ENCODE assay signal across 18 cellular contexts in the genomic region with DNA sequence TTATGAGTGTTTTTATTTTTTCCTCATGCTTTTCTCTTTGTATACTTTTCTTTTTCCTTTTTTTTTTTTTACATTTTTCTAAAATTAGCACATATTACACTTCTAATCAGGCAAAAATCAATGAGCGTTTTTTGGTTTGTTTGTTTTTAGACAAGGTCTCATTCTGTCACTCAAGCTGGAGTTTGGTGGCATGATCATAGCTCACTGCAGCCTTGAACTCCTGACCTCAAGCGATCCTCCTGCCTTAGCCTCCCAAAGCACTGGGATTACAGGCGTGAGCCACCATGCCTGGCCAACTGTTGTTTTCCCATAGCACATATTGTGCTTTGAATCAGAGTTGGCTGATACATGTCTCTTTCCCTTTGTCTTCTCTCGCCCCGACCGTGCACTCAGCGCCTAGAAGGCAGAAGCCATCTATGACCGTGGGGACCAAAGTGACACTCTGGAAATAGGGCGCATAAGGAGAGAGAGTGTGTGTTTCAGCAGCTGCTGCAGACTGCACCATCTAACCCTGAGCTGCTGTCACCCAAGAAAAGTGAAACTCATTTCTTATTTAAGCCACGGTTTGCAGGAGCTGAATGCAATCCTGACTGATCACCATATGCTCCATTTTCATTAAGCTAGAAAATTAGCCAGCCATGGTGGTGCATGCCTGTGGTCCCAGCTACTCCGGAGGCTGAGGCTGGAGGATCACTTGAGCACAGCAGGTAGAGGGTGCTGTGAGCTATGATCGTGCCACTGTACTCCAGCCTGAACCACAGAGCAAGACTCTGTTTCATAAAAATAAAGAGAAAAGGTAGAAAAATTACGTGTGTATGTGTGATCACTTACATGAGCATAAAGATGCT. TPM values are rescaled to one million over a fixed set of nuclear protein-coding genes. Genes with fewer than 3 reads are reported as not detected.
DNase-seq lines count a peak whose midpoint lies in the region; ATAC-seq and TF ChIP-seq lines count a peak whose summit lies in the region.
"Had no signal": no experiment of that assay in that cellular context is flagged by ENCODE, and none has a peak within 500 bp of the region (broad histone marks: within the 10 kb centered on the region; RNA-seq: fewer than 3 reads in every experiment).

No MANE protein-coding gene starts in this region.

- H3K36me3 Mint-ChIP-seq in T-cell: no peaks in the 10 kb centered on the region
- no peaks in the 10 kb centered on the region for H3K36me3 Mint-ChIP-seq in dendritic cell treated with granulocyte-macrophage colony-stimulating factor and Interleukin-4, amounts not matched to agents 40 ng/mL and 50 ng/mL, for 4 days (ENCODE audit: low read depth)
- no peaks in the 10 kb centered on the region for H3K36me3 Mint-ChIP-seq in activated CD4-positive, alpha-beta memory T cell treated with anti-CD3 and anti-CD28 coated beads, Interleukin-2, amount 10 ng/mL, durations not matched to agents 7 days and 5 days (ENCODE audit: low read depth)

- H3K9me3 ChIP-seq in BLaER1 treated with 17β-estradiol and CSF1 and Interleukin-3, amounts not matched to agents 10 nM and 100 nM (replicated peaks in 1 of 11): no peaks in the 10 kb centered on the region
- H3K9me3 ChIP-seq: adrenal gland, suprapubic skin had no signal

- ATAC-seq in T-cell (replicated peaks in 1 of 4) (no peak), omental fat pad (ENCODE audit: low FRiP score) (no peak), GM18868 (IDR thresholded peaks at IDR 0.05; ENCODE audit: unreplicated experiment) (no peak)
- ATAC-seq: SK-N-SH treated with all-trans-retinoic acid at 6 μM for 48 hours had no signal

- no peaks in the 10 kb centered on the region for H3K9me3 Mint-ChIP-seq in T-cell
- H3K9me3 Mint-ChIP-seq in dendritic cell treated with granulocyte-macrophage colony-stimulating factor and Interleukin-4, amounts not matched to agents 40 ng/mL and 50 ng/mL, for 4 days: no peaks in the 10 kb centered on the region
- no peaks in the 10 kb centered on the region for H3K9me3 Mint-ChIP-seq in activated CD4-positive, alpha-beta memory T cell treated with anti-CD3 and anti-CD28 coated beads, Interleukin-2, amount 10 ng/mL, durations not matched to agents 7 days and 5 days

- POLR2A ChIA-PET in T-cell (lab: Charles Lee): no interaction called here
- POLR2A ChIA-PET in activated CD4-positive, alpha-beta memory T cell treated with anti-CD3 and anti-CD28 coated beads, Interleukin-2, amount 10 ng/mL, durations not matched to agents 7 days and 5 days (lab: Charles Lee): no interaction called here

- peak overlapping the region in 3 of 11 experiments; percentile 7 to 62 (median 59); a peak in 3 of 22 replicates for H3K9ac ChIP-seq in BLaER1 treated with 17β-estradiol and CSF1 and Interleukin-3, amounts not matched to agents 10 nM and 100 nM

- CTCF ChIA-PET in T-cell (lab: Charles Lee): interaction anchor here (0.5 to 0.7 kb wide), 2 partner anchors 9 to 58 kb away, joined by 3 to 4 read pairs; no protein-coding TSS in a partner anchor
- CTCF ChIA-PET in activated CD4-positive, alpha-beta memory T cell treated with anti-CD3 and anti-CD28 coated beads, Interleukin-2, amount 10 ng/mL, durations not matched to agents 7 days and 5 days (lab: Charles Lee): no interaction called here

- H3K27me3 Mint-ChIP-seq in T-cell: no peaks in the 10 kb centered on the region
- H3K27me3 Mint-ChIP-seq in dendritic cell treated with granulocyte-macrophage colony-stimulating factor and Interleukin-4, amounts not matched to agents 40 ng/mL and 50 ng/mL, for 4 days: peaks cover 5% of the 10 kb centered on the region
- no peaks in the 10 kb centered on the region for H3K27me3 Mint-ChIP-seq in activated CD4-positive, alpha-beta memory T cell treated with anti-CD3 and anti-CD28 coated beads, Interleukin-2, amount 10 ng/mL, durations not matched to agents 7 days and 5 days

- peak overlapping the region in 7 of 11 experiments; percentile 65 to 85 (median 79); a peak in 11 of 22 replicates for H3K27ac ChIP-seq in BLaER1 treated with 17β-estradiol and CSF1 and Interleukin-3, amounts not matched to agents 10 nM and 100 nM
- H3K27ac ChIP-seq: hepatocyte, suprapubic skin had no signal

- DNase-seq in GM12864 (ENCODE audit: low read depth) (no peak), T-cell (no peak), omental fat pad (ENCODE audit: low spot score) (no peak)
- no peak for DNase-seq in activated CD4-positive, alpha-beta memory T cell treated with anti-CD3 and anti-CD28 coated beads, Interleukin-2, amount 10 ng/mL, durations not matched to agents 7 days and 5 days
- DNase-seq: activated CD8-positive, alpha-beta memory T cell treated with anti-CD3 and anti-CD28 coated beads, Interleukin-2, amount 50 U/mL, for 4 hours; adrenal gland; AML-193; caudate nucleus; effector memory CD4-positive, alpha-beta T cell; kidney; NCI-H2029; NCI-H524 treated with DMSO at 0.1 percent for 48 hours had no signal

- H3K4me2 ChIP-seq in BLaER1 treated with 17β-estradiol and CSF1 and Interleukin-3, amounts not matched to agents 10 nM and 100 nM: peak overlapping the region; percentile 79 to 98 (median 88)
- H3K4me2 ChIP-seq: hepatocyte had no signal

- peaks cover 32 to 74% (median 59%) of the 10 kb centered on the region in 10 experiments for H3K4me1 ChIP-seq in BLaER1 treated with 17β-estradiol and CSF1 and Interleukin-3, amounts not matched to agents 10 nM and 100 nM
- H3K4me1 ChIP-seq: adrenal gland had no signal

- no peaks in the 10 kb centered on the region for H3K36me3 ChIP-seq in BLaER1 treated with 17β-estradiol and CSF1 and Interleukin-3, amounts not matched to agents 10 nM and 100 nM
- H3K36me3 ChIP-seq: adrenal gland, suprapubic skin had no signal

- peak overlapping the region; percentile 35 to 75 for H3K27ac Mint-ChIP-seq in T-cell
- H3K27ac Mint-ChIP-seq in dendritic cell treated with granulocyte-macrophage colony-stimulating factor and Interleukin-4, amounts not matched to agents 40 ng/mL and 50 ng/mL, for 4 days: peak overlapping the region; percentile 77
- H3K27ac Mint-ChIP-seq in activated CD4-positive, alpha-beta memory T cell treated with anti-CD3 and anti-CD28 coated beads, Interleukin-2, amount 10 ng/mL, durations not matched to agents 7 days and 5 days: no peak overlapping the region

- H4K20me1 ChIP-seq in BLaER1 treated with 17β-estradiol and CSF1 and Interleukin-3, amounts not matched to agents 10 nM and 100 nM: no peaks in the 10 kb centered on the region

- peak overlapping the region in 1 of 3 donors; percentile 72 for H3K4me3 Mint-ChIP-seq in T-cell
- H3K4me3 Mint-ChIP-seq in dendritic cell treated with granulocyte-macrophage colony-stimulating factor and Interleukin-4, amounts not matched to agents 40 ng/mL and 50 ng/mL, for 4 days: no peak overlapping the region
- no peak overlapping the region for H3K4me3 Mint-ChIP-seq in activated CD4-positive, alpha-beta memory T cell treated with anti-CD3 and anti-CD28 coated beads, Interleukin-2, amount 10 ng/mL, durations not matched to agents 7 days and 5 days

- H3K4me1 Mint-ChIP-seq in T-cell: peaks cover 21 to 26% (median 24%) of the 10 kb centered on the region in 3 donors
- H3K4me1 Mint-ChIP-seq in dendritic cell treated with granulocyte-macrophage colony-stimulating factor and Interleukin-4, amounts not matched to agents 40 ng/mL and 50 ng/mL, for 4 days (ENCODE audit: low read depth): peaks cover 37% of the 10 kb centered on the region
- peaks cover 18% of the 10 kb centered on the region for H3K4me1 Mint-ChIP-seq in activated CD4-positive, alpha-beta memory T cell treated with anti-CD3 and anti-CD28 coated beads, Interleukin-2, amount 10 ng/mL, durations not matched to agents 7 days and 5 days

- H3K4me3 ChIP-seq in BLaER1 treated with 17β-estradiol and CSF1 and Interleukin-3, amounts not matched to agents 10 nM and 100 nM: no peak overlapping the region
- H3K4me3 ChIP-seq in GM12864 (ENCODE audit: low read depth, low read length): no peak overlapping the region
- H3K4me3 ChIP-seq: adrenal gland, hepatocyte, suprapubic skin had no signal

- H3K27me3 ChIP-seq in BLaER1 treated with 17β-estradiol and CSF1 and Interleukin-3, amounts not matched to agents 10 nM and 100 nM: no peaks in the 10 kb centered on the region
- H3K27me3 ChIP-seq: adrenal gland, hepatocyte, suprapubic skin had no signal

- intact Hi-C loops in dendritic cell treated with granulocyte-macrophage colony-stimulating factor and Interleukin-4, amounts not matched to agents 40 ng/mL and 50 ng/mL, for 4 days (cut with micrococcal nuclease): no loop called here

- TF ChIP-seq CTCF in GM12864 (IDR thresholded peaks at IDR 0.05; ENCODE audit: low read depth, low read length, missing control alignments) (peak; percentile 10), omental fat pad (IDR thresholded peaks at IDR 0.05) (no peak)

RNA-seq across cellular contexts. Expression of a gene that starts 41.4 kb away (rescaled TPM):
- 100 to 1,000 TPM; 155 to 196 (median 166) TPM for total RNA-seq in T-cell
- 100 to 1,000 TPM; 143 to 145 TPM for total RNA-seq in activated CD4-positive, alpha-beta memory T cell treated with anti-CD3 and anti-CD28 coated beads, Interleukin-2, amount 10 ng/mL, durations not matched to agents 7 days and 5 days
- total RNA-seq in omental fat pad: 100 to 1,000 TPM; 119 to 178 (median 138) TPM
